In the genomic region with DNA sequence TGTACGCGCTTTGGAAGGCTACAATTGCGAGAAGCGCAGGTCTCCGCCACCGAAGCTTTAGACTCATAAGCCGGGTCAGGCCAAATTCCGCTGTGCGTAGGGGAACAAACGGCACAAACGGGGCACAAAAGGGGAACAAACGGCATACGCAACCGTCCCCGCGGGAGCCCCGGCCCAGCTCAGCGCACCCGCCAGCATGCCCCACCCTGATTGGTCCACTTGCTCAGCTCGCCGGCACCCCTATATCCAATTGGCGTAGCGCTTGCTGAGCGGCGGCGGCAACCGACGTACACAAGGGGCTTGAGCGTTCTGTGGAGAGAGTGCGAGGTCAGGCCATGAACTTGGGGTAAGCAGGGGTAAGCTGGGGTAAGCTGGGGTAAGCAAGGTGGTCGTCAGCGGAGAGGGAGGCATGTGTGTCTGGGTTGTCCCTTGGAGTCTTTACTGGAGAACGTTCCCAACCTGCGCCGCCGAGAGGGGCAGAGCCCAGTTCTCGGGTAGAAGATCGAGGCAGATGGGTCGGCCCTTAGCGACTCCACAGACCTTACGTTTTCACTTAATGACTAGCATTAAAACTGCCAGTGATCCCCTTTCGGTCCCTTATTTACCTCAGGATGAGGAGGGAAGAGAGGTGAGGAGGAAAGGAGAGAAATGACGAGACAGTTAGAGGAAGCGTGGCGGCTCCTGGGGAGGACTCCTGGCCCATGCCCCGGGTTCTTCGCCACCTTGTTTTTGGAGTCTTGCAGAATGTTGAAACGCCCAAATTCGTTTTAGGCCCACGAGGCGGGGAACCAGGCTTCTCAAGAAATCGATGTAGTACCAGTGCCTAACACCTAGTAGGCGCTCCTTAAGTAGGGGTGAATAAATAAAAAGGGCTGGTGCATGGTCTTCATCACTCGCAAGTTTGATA, we compare ENCODE assay signal across 1 cellular context.
TF ChIP-seq lines count a peak whose summit lies in the region.

A gene (plus strand): TSS at position 268 of the 907 bp plus-strand sequence. CDS start 68 bp downstream, at position 336.

TF ChIP-seq in HepG2, 621 proteins besides CTCF, POLR2A, EP300 and RAD21 (continued from another document and continues in another):
- TF ChIP-seq, protein P1, sequence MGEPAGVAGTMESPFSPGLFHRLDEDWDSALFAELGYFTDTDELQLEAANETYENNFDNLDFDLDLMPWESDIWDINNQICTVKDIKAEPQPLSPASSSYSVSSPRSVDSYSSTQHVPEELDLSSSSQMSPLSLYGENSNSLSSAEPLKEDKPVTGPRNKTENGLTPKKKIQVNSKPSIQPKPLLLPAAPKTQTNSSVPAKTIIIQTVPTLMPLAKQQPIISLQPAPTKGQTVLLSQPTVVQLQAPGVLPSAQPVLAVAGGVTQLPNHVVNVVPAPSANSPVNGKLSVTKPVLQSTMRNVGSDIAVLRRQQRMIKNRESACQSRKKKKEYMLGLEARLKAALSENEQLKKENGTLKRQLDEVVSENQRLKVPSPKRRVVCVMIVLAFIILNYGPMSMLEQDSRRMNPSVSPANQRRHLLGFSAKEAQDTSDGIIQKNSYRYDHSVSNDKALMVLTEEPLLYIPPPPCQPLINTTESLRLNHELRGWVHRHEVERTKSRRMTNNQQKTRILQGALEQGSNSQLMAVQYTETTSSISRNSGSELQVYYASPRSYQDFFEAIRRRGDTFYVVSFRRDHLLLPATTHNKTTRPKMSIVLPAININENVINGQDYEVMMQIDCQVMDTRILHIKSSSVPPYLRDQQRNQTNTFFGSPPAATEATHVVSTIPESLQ (CRISPR knock-in tag; conservative IDR thresholded peaks at IDR 0.05), result no peak
- TF ChIP-seq RXRA (CRISPR knock-in tag; IDR thresholded peaks at IDR 0.05), result peak; percentile 63
- TF ChIP-seq, protein P2, sequence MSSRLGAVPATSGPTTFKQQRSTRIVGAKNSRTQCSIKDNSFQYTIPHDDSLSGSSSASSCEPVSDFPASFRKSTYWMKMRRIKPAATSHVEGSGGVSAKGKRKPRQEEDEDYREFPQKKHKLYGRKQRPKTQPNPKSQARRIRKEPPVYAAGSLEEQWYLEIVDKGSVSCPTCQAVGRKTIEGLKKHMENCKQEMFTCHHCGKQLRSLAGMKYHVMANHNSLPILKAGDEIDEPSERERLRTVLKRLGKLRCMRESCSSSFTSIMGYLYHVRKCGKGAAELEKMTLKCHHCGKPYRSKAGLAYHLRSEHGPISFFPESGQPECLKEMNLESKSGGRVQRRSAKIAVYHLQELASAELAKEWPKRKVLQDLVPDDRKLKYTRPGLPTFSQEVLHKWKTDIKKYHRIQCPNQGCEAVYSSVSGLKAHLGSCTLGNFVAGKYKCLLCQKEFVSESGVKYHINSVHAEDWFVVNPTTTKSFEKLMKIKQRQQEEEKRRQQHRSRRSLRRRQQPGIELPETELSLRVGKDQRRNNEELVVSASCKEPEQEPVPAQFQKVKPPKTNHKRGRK (CRISPR knock-in tag; IDR thresholded peaks at IDR 0.05), result no peak
- no peak; the same call in 1 of the 2 replicates for TF ChIP-seq ZNF180 (CRISPR knock-in tag; IDR thresholded peaks at IDR 0.05; ENCODE audit: borderline replicate concordance, low read depth)
- TF ChIP-seq DPF2 (CRISPR knock-in tag; IDR thresholded peaks at IDR 0.05; ENCODE audit: borderline replicate concordance, low read depth), result no peak
- TF ChIP-seq, protein P3, sequence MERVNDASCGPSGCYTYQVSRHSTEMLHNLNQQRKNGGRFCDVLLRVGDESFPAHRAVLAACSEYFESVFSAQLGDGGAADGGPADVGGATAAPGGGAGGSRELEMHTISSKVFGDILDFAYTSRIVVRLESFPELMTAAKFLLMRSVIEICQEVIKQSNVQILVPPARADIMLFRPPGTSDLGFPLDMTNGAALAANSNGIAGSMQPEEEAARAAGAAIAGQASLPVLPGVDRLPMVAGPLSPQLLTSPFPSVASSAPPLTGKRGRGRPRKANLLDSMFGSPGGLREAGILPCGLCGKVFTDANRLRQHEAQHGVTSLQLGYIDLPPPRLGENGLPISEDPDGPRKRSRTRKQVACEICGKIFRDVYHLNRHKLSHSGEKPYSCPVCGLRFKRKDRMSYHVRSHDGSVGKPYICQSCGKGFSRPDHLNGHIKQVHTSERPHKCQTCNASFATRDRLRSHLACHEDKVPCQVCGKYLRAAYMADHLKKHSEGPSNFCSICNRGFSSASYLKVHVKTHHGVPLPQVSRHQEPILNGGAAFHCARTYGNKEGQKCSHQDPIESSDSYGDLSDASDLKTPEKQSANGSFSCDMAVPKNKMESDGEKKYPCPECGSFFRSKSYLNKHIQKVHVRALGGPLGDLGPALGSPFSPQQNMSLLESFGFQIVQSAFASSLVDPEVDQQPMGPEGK (CRISPR knock-in tag; IDR thresholded peaks at IDR 0.05), result peak; percentile 51; the same call in 1 of the 2 replicates
- TF ChIP-seq KDM1A (CRISPR knock-in tag; IDR thresholded peaks at IDR 0.05), result no peak
- TF ChIP-seq NFYB (CRISPR knock-in tag; IDR thresholded peaks at IDR 0.05), result peak; percentile 95
- TF ChIP-seq ZC3H4 (CRISPR knock-in tag; IDR thresholded peaks at IDR 0.05; ENCODE audit: borderline replicate concordance), result no peak
- peak; percentile 73; the same call in 1 of the 2 replicates for TF ChIP-seq YEATS2 (CRISPR knock-in tag; IDR thresholded peaks at IDR 0.05; ENCODE audit: borderline replicate concordance)
- peak; percentile 88; the same call in 1 of the 2 replicates for TF ChIP-seq ZNF772 (CRISPR knock-in tag; IDR thresholded peaks at IDR 0.05)
- no peak for TF ChIP-seq ARNT (IDR thresholded peaks at IDR 0.05)
- TF ChIP-seq CHD4 (IDR thresholded peaks at IDR 0.05; ENCODE audit: borderline replicate concordance, low read length), result no peak
- TF ChIP-seq YEATS4 (CRISPR knock-in tag; IDR thresholded peaks at IDR 0.05; ENCODE audit: borderline replicate concordance), result peak; percentile 59; the same call in 1 of the 2 replicates
- TF ChIP-seq ZFAT (CRISPR knock-in tag; conservative IDR thresholded peaks at IDR 0.05), result no peak
- TF ChIP-seq, protein P4, sequence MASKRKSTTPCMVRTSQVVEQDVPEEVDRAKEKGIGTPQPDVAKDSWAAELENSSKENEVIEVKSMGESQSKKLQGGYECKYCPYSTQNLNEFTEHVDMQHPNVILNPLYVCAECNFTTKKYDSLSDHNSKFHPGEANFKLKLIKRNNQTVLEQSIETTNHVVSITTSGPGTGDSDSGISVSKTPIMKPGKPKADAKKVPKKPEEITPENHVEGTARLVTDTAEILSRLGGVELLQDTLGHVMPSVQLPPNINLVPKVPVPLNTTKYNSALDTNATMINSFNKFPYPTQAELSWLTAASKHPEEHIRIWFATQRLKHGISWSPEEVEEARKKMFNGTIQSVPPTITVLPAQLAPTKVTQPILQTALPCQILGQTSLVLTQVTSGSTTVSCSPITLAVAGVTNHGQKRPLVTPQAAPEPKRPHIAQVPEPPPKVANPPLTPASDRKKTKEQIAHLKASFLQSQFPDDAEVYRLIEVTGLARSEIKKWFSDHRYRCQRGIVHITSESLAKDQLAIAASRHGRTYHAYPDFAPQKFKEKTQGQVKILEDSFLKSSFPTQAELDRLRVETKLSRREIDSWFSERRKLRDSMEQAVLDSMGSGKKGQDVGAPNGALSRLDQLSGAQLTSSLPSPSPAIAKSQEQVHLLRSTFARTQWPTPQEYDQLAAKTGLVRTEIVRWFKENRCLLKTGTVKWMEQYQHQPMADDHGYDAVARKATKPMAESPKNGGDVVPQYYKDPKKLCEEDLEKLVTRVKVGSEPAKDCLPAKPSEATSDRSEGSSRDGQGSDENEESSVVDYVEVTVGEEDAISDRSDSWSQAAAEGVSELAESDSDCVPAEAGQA (IDR thresholded peaks at IDR 0.05; ENCODE audit: low read depth), result peak; percentile 18; the same call in 1 of the 2 replicates
- TF ChIP-seq, protein P4 (CRISPR knock-in tag; IDR thresholded peaks at IDR 0.05; ENCODE audit: borderline replicate concordance), result no peak; the same call in 1 of the 2 replicates
- TF ChIP-seq, protein P5, sequence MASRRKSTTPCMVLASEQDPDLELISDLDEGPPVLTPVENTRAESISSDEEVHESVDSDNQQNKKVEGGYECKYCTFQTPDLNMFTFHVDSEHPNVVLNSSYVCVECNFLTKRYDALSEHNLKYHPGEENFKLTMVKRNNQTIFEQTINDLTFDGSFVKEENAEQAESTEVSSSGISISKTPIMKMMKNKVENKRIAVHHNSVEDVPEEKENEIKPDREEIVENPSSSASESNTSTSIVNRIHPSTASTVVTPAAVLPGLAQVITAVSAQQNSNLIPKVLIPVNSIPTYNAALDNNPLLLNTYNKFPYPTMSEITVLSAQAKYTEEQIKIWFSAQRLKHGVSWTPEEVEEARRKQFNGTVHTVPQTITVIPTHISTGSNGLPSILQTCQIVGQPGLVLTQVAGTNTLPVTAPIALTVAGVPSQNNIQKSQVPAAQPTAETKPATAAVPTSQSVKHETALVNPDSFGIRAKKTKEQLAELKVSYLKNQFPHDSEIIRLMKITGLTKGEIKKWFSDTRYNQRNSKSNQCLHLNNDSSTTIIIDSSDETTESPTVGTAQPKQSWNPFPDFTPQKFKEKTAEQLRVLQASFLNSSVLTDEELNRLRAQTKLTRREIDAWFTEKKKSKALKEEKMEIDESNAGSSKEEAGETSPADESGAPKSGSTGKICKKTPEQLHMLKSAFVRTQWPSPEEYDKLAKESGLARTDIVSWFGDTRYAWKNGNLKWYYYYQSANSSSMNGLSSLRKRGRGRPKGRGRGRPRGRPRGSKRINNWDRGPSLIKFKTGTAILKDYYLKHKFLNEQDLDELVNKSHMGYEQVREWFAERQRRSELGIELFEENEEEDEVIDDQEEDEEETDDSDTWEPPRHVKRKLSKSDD (CRISPR knock-in tag; IDR thresholded peaks at IDR 0.05; ENCODE audit: low read depth), result no peak
- peak; percentile 85 for TF ChIP-seq ZNF264 (CRISPR knock-in tag; IDR thresholded peaks at IDR 0.05)
- TF ChIP-seq HOXA9 (CRISPR knock-in tag; IDR thresholded peaks at IDR 0.05; ENCODE audit: borderline replicate concordance), result no peak
- TF ChIP-seq SALL2 (CRISPR knock-in tag; IDR thresholded peaks at IDR 0.05), result peak; percentile 77; the same call in 1 of the 2 replicates
- peak; percentile 85 for TF ChIP-seq FOXK2 (IDR thresholded peaks at IDR 0.05)
- TF ChIP-seq NAIF1 (CRISPR knock-in tag; IDR thresholded peaks at IDR 0.05; ENCODE audit: borderline replicate concordance), result no peak
- no peak for TF ChIP-seq SIN3A (IDR thresholded peaks at IDR 0.05; ENCODE audit: borderline replicate concordance, low read depth, low read length)
- TF ChIP-seq GTF2F1 (IDR thresholded peaks at IDR 0.05; ENCODE audit: low read length), result no peak
- TF ChIP-seq, protein P6, sequence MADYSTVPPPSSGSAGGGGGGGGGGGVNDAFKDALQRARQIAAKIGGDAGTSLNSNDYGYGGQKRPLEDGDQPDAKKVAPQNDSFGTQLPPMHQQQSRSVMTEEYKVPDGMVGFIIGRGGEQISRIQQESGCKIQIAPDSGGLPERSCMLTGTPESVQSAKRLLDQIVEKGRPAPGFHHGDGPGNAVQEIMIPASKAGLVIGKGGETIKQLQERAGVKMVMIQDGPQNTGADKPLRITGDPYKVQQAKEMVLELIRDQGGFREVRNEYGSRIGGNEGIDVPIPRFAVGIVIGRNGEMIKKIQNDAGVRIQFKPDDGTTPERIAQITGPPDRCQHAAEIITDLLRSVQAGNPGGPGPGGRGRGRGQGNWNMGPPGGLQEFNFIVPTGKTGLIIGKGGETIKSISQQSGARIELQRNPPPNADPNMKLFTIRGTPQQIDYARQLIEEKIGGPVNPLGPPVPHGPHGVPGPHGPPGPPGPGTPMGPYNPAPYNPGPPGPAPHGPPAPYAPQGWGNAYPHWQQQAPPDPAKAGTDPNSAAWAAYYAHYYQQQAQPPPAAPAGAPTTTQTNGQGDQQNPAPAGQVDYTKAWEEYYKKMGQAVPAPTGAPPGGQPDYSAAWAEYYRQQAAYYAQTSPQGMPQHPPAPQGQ (CRISPR knock-in tag; IDR thresholded peaks at IDR 0.05; ENCODE audit: borderline replicate concordance), result no peak
- peak; percentile 68; the same call in 1 of the 2 replicates for TF ChIP-seq IRF2 (CRISPR knock-in tag; IDR thresholded peaks at IDR 0.05)
- TF ChIP-seq, protein P7, sequence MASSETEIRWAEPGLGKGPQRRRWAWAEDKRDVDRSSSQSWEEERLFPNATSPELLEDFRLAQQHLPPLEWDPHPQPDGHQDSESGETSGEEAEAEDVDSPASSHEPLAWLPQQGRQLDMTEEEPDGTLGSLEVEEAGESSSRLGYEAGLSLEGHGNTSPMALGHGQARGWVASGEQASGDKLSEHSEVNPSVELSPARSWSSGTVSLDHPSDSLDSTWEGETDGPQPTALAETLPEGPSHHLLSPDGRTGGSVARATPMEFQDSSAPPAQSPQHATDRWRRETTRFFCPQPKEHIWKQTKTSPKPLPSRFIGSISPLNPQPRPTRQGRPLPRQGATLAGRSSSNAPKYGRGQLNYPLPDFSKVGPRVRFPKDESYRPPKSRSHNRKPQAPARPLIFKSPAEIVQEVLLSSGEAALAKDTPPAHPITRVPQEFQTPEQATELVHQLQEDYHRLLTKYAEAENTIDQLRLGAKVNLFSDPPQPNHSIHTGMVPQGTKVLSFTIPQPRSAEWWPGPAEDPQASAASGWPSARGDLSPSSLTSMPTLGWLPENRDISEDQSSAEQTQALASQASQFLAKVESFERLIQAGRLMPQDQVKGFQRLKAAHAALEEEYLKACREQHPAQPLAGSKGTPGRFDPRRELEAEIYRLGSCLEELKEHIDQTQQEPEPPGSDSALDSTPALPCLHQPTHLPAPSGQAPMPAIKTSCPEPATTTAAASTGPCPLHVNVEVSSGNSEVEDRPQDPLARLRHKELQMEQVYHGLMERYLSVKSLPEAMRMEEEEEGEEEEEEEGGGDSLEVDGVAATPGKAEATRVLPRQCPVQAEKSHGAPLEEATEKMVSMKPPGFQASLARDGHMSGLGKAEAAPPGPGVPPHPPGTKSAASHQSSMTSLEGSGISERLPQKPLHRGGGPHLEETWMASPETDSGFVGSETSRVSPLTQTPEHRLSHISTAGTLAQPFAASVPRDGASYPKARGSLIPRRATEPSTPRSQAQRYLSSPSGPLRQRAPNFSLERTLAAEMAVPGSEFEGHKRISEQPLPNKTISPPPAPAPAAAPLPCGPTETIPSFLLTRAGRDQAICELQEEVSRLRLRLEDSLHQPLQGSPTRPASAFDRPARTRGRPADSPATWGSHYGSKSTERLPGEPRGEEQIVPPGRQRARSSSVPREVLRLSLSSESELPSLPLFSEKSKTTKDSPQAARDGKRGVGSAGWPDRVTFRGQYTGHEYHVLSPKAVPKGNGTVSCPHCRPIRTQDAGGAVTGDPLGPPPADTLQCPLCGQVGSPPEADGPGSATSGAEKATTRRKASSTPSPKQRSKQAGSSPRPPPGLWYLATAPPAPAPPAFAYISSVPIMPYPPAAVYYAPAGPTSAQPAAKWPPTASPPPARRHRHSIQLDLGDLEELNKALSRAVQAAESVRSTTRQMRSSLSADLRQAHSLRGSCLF (CRISPR knock-in tag; IDR thresholded peaks at IDR 0.05; ENCODE audit: borderline replicate concordance), result no peak
